1 cellular context compared by ENCODE assay signal in the genomic region with DNA sequence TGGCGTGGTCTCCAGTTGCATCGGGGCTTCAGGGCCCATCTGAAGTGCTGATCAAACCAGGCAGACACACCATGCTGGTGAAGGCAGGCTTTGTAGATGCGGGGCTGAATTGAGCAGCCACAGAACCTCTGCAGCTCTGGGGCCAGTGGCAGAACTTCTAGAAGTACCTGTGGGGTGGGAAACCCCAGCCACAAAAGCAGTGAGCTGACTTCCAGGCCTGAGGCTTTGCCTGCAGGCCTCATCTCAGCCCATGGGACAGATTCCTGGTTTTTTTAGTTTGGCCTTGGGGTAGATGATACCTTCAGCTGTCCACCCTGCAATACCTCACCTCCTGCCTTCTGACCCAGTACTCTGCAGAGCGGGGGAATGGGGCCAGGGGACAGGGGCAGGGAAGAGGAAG.
TF ChIP-seq lines count a peak whose summit lies in the region.

No MANE protein-coding gene starts in this region.

TF ChIP-seq in IMR-90, 13 proteins besides CTCF, POLR2A, EP300 and RAD21:
- no peak for TF ChIP-seq CEBPB (IDR thresholded peaks at IDR 0.05; ENCODE audit: low read depth, low read length)
- TF ChIP-seq USF2 (IDR thresholded peaks at IDR 0.05; ENCODE audit: low read depth, low read length): no peak
- no peak for TF ChIP-seq BHLHE40 (IDR thresholded peaks at IDR 0.05; ENCODE audit: low read depth, low read length)
- TF ChIP-seq FOS (IDR thresholded peaks at IDR 0.05; ENCODE audit: low read depth, low read length): no peak
- TF ChIP-seq SMC3 (IDR thresholded peaks at IDR 0.05; ENCODE audit: low read depth, low read length): no peak
- no peak for TF ChIP-seq MXI1 (IDR thresholded peaks at IDR 0.05; ENCODE audit: borderline replicate concordance, low read depth, low read length)
- TF ChIP-seq RCOR1 (IDR thresholded peaks at IDR 0.05; ENCODE audit: insufficient replicate concordance, low read length): no peak
- no peak for TF ChIP-seq RFX5 (IDR thresholded peaks at IDR 0.05; ENCODE audit: low read depth, low read length)
- no peak for TF ChIP-seq ELK1 (IDR thresholded peaks at IDR 0.05; ENCODE audit: borderline replicate concordance, low read depth, low read length)
- TF ChIP-seq MAFK (IDR thresholded peaks at IDR 0.05; ENCODE audit: low read depth, low read length): no peak
- no peak for TF ChIP-seq MAZ (IDR thresholded peaks at IDR 0.05; ENCODE audit: borderline replicate concordance, low read depth, low read length)
- no peak for TF ChIP-seq NFE2L2 (IDR thresholded peaks at IDR 0.05; ENCODE audit: low read depth, low read length)
- no peak for TF ChIP-seq CHD1 (IDR thresholded peaks at IDR 0.05; ENCODE audit: low read depth, low read length)
